27 cellular contexts compared by ENCODE assay signal in genomic region chr10:8275911-8276310, GRCh38.
"Had no signal": no experiment of that assay in that cellular context is flagged by ENCODE, and none has a peak within 500 bp of the region (broad histone marks: within the 10 kb centered on the region; RNA-seq: fewer than 3 reads in every experiment).

No MANE protein-coding gene starts in this region.

- H3K27me3 Mint-ChIP-seq: activated CD4-positive, alpha-beta T cell treated with anti-CD3 and anti-CD28 coated beads for 36 hours; activated naive CD8-positive, alpha-beta T cell; activated T-cell treated with anti-CD3 and anti-CD28 coated beads, Interleukin-2, amount 50 U/mL, for 24 hours had no signal

- H3K4me1 Mint-ChIP-seq: natural killer cell had no signal

- H3K4me3 ChIP-seq: adrenal gland, ascending aorta, gastrocnemius medialis, prostate gland, spleen, tibial artery had no signal

- H3K4me1 ChIP-seq: adrenal gland, ascending aorta, gastrocnemius medialis, prostate gland, spleen, tibial artery had no signal

- H3K36me3 ChIP-seq: adrenal gland, ascending aorta, gastrocnemius medialis, prostate gland, spleen, tibial artery had no signal

- H3K27me3 ChIP-seq: adrenal gland, ascending aorta, gastrocnemius medialis, tibial artery had no signal

- H3K9me3 Mint-ChIP-seq: activated T-cell treated with anti-CD3 and anti-CD28 coated beads, Interleukin-2, amount 50 U/mL, for 24 hours; natural killer cell; WTC11 had no signal

- DNase-seq: activated CD4-positive, alpha-beta T cell treated with anti-CD3 and anti-CD28 coated beads for 36 hours; activated CD4-positive, alpha-beta T cell treated with anti-CD3 and anti-CD28 coated beads, Interleukin-2, amount 50 U/mL, for 4 hours; activated CD8-positive, alpha-beta memory T cell treated with anti-CD3 and anti-CD28 coated beads for 24 hours; activated CD8-positive, alpha-beta memory T cell treated with anti-CD3 and anti-CD28 coated beads, Interleukin-2, amount 50 U/mL, for 4 hours; activated naive CD4-positive, alpha-beta T cell; activated T-cell treated with anti-CD3 and anti-CD28 coated beads, Interleukin-2, amount 50 U/mL, for 24 hours; adrenal gland; central memory CD4-positive, alpha-beta T cell; dermis blood vessel endothelial cell; effector memory CD4-positive, alpha-beta T cell; gastrocnemius medialis; hypothalamus; left ventricle myocardium superior; mammary epithelial cell; midbrain; natural killer cell; spleen; stimulated activated CD4-positive, alpha-beta T cell treated with anti-CD3 and anti-CD28 coated beads, Interleukin-4, amount 100 ng/mL, for 1 hour; stimulated activated naive CD4-positive, alpha-beta T cell treated with Interleukin-2 at 50 U/mL for 16 hours; T-helper 9 cell; tibial artery had no signal

- H3K27ac ChIP-seq: adrenal gland, ascending aorta, gastrocnemius medialis, prostate gland, spleen, tibial artery had no signal

- ATAC-seq: activated CD4-positive, alpha-beta T cell treated with anti-CD3 and anti-CD28 coated beads for 36 hours; esophagus mucosa; gastrocnemius medialis; left ventricle myocardium superior; natural killer cell; WTC11 had no signal

- H3K36me3 Mint-ChIP-seq: activated naive CD8-positive, alpha-beta T cell; natural killer cell; WTC11 had no signal

- H3K27ac Mint-ChIP-seq: activated CD4-positive, alpha-beta T cell treated with anti-CD3 and anti-CD28 coated beads for 36 hours; activated T-cell treated with anti-CD3 and anti-CD28 coated beads, Interleukin-2, amount 50 U/mL, for 24 hours; activated T-helper 2 cell treated with anti-CD3 and anti-CD28 coated beads, Interferon-gamma antibody, Interleukin-2, Interleukin-4, amounts not matched to agents 10 μg/mL and 5 μg/mL and 100 μg/mL, durations not matched to agents 14 hours and 24 hours and 36 hours; natural killer cell; WTC11 had no signal

- H3K9me3 ChIP-seq: adrenal gland, ascending aorta, gastrocnemius medialis, prostate gland, spleen, tibial artery had no signal

- H3K4me3 Mint-ChIP-seq: activated CD4-positive, alpha-beta T cell treated with anti-CD3 and anti-CD28 coated beads for 36 hours; activated naive CD8-positive, alpha-beta T cell; activated T-cell treated with anti-CD3 and anti-CD28 coated beads, Interleukin-2, amount 50 U/mL, for 24 hours; natural killer cell; WTC11 had no signal
